In genomic region chr2:121335294-121336290, GRCh38 we compare ENCODE assay signal across 11 cellular contexts. TPM values are rescaled to one million over a fixed set of nuclear protein-coding genes. Genes with fewer than 3 reads are reported as not detected.
DNase-seq lines count a peak whose midpoint lies in the region; ATAC-seq and TF ChIP-seq lines count a peak whose summit lies in the region.
"Had no signal": no experiment of that assay in that cellular context is flagged by ENCODE, and none has a peak within 500 bp of the region (broad histone marks: within the 10 kb centered on the region; RNA-seq: fewer than 3 reads in every experiment).

No MANE protein-coding gene starts in this region.

- no peaks in the 10 kb centered on the region for H3K4me1 ChIP-seq in mucosa of descending colon (ENCODE audit: low read depth)

- peaks cover 33% of the 10 kb centered on the region for H3K36me3 Mint-ChIP-seq in activated T-helper 17 cell treated with anti-CD3 and anti-CD28 coated beads, Interleukin-2, amount 50 U/mL, for 72 hours (ENCODE audit: low read depth)

- DNase-seq in DMS79 treated with DMSO at 0.1 percent for 48 hours (lab: John Stamatoyannopoulos, UW): peak; percentile 23
- no peak for DNase-seq in DMS79 (lab: John Stamatoyannopoulos, UW)
- peak in 2 of 3 experiments; percentile 75 to 89 for DNase-seq in NCI-H1417 (lab: John Stamatoyannopoulos, UW)
- peak in 2 of 3 donors; percentile 30 to 54 for DNase-seq in mucosa of descending colon
- DNase-seq in cerebellar nuclear complex (lab: John Stamatoyannopoulos, UW): no peak
- DNase-seq in SK-N-DZ (ENCODE audit: low spot score): no peak
- DNase-seq: 8988T; activated CD4-positive, CD25-positive, alpha-beta regulatory T cell treated with anti-CD3 and anti-CD28 coated beads, Interleukin-2, amount 50 U/mL, for 72 hours; amniotic stem cell had no signal

- H3K4me3 ChIP-seq in mucosa of descending colon: no peak overlapping the region

- no peaks in the 10 kb centered on the region for H3K9me3 Mint-ChIP-seq in activated T-helper 17 cell treated with anti-CD3 and anti-CD28 coated beads, Interleukin-2, amount 50 U/mL, for 72 hours

- no peak for TF ChIP-seq POLR2A in GM18505 (IDR thresholded peaks at IDR 0.05; ENCODE audit: borderline replicate concordance, extremely low read depth, insufficient read depth, insufficient read length)

- TF ChIP-seq CTCF in mucosa of descending colon (IDR thresholded peaks at IDR 0.05): no peak

- no peaks in the 10 kb centered on the region for H3K27me3 Mint-ChIP-seq in activated T-helper 17 cell treated with anti-CD3 and anti-CD28 coated beads, Interleukin-2, amount 50 U/mL, for 72 hours

- H3K4me1 Mint-ChIP-seq in activated T-helper 17 cell treated with anti-CD3 and anti-CD28 coated beads, Interleukin-2, amount 50 U/mL, for 72 hours: no peaks in the 10 kb centered on the region

- H3K4me3 Mint-ChIP-seq in activated T-helper 17 cell treated with anti-CD3 and anti-CD28 coated beads, Interleukin-2, amount 50 U/mL, for 72 hours: no peak overlapping the region

- ATAC-seq in activated T-helper 17 cell treated with anti-CD3 and anti-CD28 coated beads, Interleukin-2, amount 50 U/mL, for 72 hours (replicated peaks): no peak
- peak; percentile 74 for ATAC-seq in mucosa of descending colon
- no peak for ATAC-seq in GM18505 (IDR thresholded peaks at IDR 0.05; ENCODE audit: unreplicated experiment)

- no peaks in the 10 kb centered on the region for H3K36me3 ChIP-seq in mucosa of descending colon (ENCODE audit: low read depth)

- H3K9me3 ChIP-seq in mucosa of descending colon: no peaks in the 10 kb centered on the region

- intact Hi-C loops in mucosa of descending colon (cut with DNase I, micrococcal nuclease): no loop called here

- peak overlapping the region; percentile 67 for H3K27ac Mint-ChIP-seq in activated T-helper 17 cell treated with anti-CD3 and anti-CD28 coated beads, Interleukin-2, amount 50 U/mL, for 72 hours

RNA-seq across cellular contexts. Expression of gene TFCP2L1, which starts 50.6 kb away (rescaled TPM):
- under 1 TPM in 1 of 2 donors, not detected in 1; 0.03 TPM for total RNA-seq in activated T-helper 17 cell treated with anti-CD3 and anti-CD28 coated beads, Interleukin-2, amount 50 U/mL, for 72 hours
- total RNA-seq in mucosa of descending colon: 100 to 1,000 TPM in 2 of 3 donors, 10 to 100 TPM in 1; 46.9 to 111 (median 107) TPM
- not detected in 2 replicates for polyA plus RNA-seq in SK-N-DZ (2014; cell fraction: cytosol; rRNA removed)
- 0.08 TPM in 1 of 2 replicates, not detected in the other for polyA plus RNA-seq in SK-N-DZ (2014; cell fraction: nucleus; rRNA removed)

Comparison
In these comparisons a context has a peak if more than half of its experiments do, and no peak if none do; other contexts are left out.
1. DNase-seq: peak in DMS79 treated with DMSO at 0.1 percent for 48 hours (single experiment), NCI-H1417 (2 of 3) and mucosa of descending colon (2 of 3); none in DMS79 (single experiment), cerebellar nuclear complex (0 of 2) and SK-N-DZ (single experiment).
2. RNA of gene TFCP2L1, which starts 50.6 kb away (total RNA-seq): 46.9 to 111 TPM in mucosa of descending colon; 0.03 TPM in activated T-helper 17 cell treated with anti-CD3 and anti-CD28 coated beads, Interleukin-2, amount 50 U/mL, for 72 hours; every median in the first group is over 10 times any median in the second.